Comparison of ENCODE assay signal across 13 cellular contexts in the genomic region with DNA sequence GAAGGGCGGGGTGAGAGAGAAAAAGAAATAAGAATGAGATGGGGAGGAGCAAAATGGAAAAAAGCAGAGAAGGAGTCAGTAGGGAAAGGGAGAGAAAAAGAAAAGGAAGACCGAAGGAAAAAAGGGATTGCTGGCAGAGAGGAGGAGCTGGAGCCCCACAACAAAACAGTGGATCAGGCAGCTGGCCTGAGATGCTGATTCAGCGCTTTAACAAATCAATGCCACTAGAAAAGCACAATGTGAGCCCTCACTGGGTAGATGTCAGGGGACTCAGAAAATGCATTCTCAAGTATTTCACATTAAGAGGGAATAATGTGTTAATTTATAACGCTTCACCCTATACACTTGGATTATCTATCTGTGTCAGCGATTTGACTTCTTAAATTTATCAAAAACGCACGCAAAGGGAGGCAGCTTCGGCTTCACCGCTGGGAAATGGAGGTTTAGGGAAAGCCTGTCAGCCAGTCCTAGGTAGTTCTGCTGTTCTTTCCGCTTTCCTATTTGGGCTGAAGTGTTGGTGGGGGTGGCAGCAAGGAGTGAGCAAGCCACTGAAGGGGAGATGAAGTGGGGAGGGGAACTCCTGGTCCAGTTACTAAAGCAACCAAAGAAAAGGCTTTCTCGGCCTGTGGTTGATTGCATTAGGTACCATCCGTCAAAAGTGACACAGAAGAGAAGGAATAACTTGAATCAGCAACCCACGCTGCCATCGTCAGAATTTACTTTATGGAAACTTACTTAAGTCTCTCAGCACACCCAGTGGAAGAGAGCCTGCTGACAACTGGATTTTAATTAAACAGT.
DNase-seq lines count a peak whose midpoint lies in the region; ATAC-seq, FAIRE-seq and TF ChIP-seq lines count a peak whose summit lies in the region.
"Had no signal": no experiment of that assay in that cellular context is flagged by ENCODE, and none has a peak within 500 bp of the region (broad histone marks: within the 10 kb centered on the region; RNA-seq: fewer than 3 reads in every experiment).

No MANE protein-coding gene starts in this region.

- H3K27ac ChIP-seq in SK-N-MC (peak overlapping the region; percentile 93), hepatocyte (peak overlapping the region; percentile 12), neuronal stem cell (replicated peaks; ENCODE audit: low read length) (peak overlapping the region; percentile 77)
- H3K27ac ChIP-seq: suprapubic skin had no signal

- peak overlapping the region; percentile 56 for H3K9ac ChIP-seq in SK-N-MC (ENCODE audit: insufficient read length)
- H3K9ac ChIP-seq in neuronal stem cell (ENCODE audit: low read depth, low read length, poor library complexity), result no peak overlapping the region

- no peak for DNase-seq in SK-N-MC (ENCODE audit: low read depth, low spot score)
- DNase-seq in hepatocyte (ENCODE audit: low spot score), result no peak
- DNase-seq in neuronal stem cell (ENCODE audit: low spot score), result no peak
- DNase-seq in left cardiac atrium, result no peak
- DNase-seq in activated CD8-positive, alpha-beta memory T cell treated with anti-CD3 and anti-CD28 coated beads, Interleukin-2, amount 50 U/mL, for 4 hours, result no peak
- DNase-seq: NCI-H187 treated with DMSO at 0.1 percent for 48 hours, occipital lobe, T1000 had no signal

- no peak overlapping the region for H4K8ac ChIP-seq in neuronal stem cell (ENCODE audit: low read depth, low read length)

- no peaks in the 10 kb centered on the region for H3K36me3 ChIP-seq in SK-N-MC (ENCODE audit: insufficient read depth, low read length)
- no peaks in the 10 kb centered on the region for H3K36me3 ChIP-seq in hepatocyte (replicated peaks; ENCODE audit: insufficient read depth, low read depth)
- no peaks in the 10 kb centered on the region for H3K36me3 ChIP-seq in neuronal stem cell (replicated peaks in 1 of 2; ENCODE audit: control insufficient read depth in 2 of 2, insufficient read depth in 2 of 2, low read length in 2 of 2)
- H3K36me3 ChIP-seq: suprapubic skin had no signal

- H3K4me1 ChIP-seq in hepatocyte (ENCODE audit: insufficient read depth) (peaks cover 22% of the 10 kb centered on the region), neuronal stem cell (ENCODE audit: control insufficient read depth in 2 of 2, insufficient read depth in 1 of 2, low read depth in 1 of 2, low read length in 2 of 2) (peaks cover 21 to 27% of the 10 kb centered on the region in 2 donors)

- H3K27me3 ChIP-seq in hepatocyte (no peaks in the 10 kb centered on the region), neuronal stem cell (ENCODE audit: control insufficient read depth in 3 of 3, insufficient read depth in 3 of 3, low read depth in 1 of 3, low read length in 3 of 3) (peaks cover 0 to 73% (median 0%) of the 10 kb centered on the region in 3 experiments)
- H3K27me3 ChIP-seq: suprapubic skin had no signal

- H3K4ac ChIP-seq in neuronal stem cell (ENCODE audit: low read length), result no peak overlapping the region

- peak; percentile 54 for FAIRE-seq in G401.6 (lab: Jason Lieb, UNC)
- FAIRE-seq: islet of Langerhans had no signal

- peaks cover 4% of the 10 kb centered on the region for H3K79me2 ChIP-seq in hepatocyte

- no peak overlapping the region for H3K14ac ChIP-seq in neuronal stem cell (ENCODE audit: low read length)

- no peak overlapping the region for H2BK120ac ChIP-seq in neuronal stem cell (ENCODE audit: low read depth, low read length)

- peak overlapping the region; percentile 44 for H3K18ac ChIP-seq in neuronal stem cell (ENCODE audit: low read length)

- ATAC-seq in left cardiac atrium, result no peak
- no peak for ATAC-seq in HG03469 (IDR thresholded peaks at IDR 0.05; ENCODE audit: unreplicated experiment)
- no peak for ATAC-seq in HG03280 (IDR thresholded peaks at IDR 0.05; ENCODE audit: unreplicated experiment)

- no peak overlapping the region for H2AFZ ChIP-seq in hepatocyte
- H2AFZ ChIP-seq in neuronal stem cell (ENCODE audit: low read length), result peak overlapping the region; percentile 20

- no peak overlapping the region for H3K23ac ChIP-seq in neuronal stem cell (ENCODE audit: low read depth, low read length, poor library complexity)

- no peaks in the 10 kb centered on the region for H3K9me2 ChIP-seq in hepatocyte (replicated peaks; ENCODE audit: insufficient read depth)

- H3K79me1 ChIP-seq in neuronal stem cell (ENCODE audit: low read depth, low read length), result no peaks in the 10 kb centered on the region

- intact Hi-C loops in left cardiac atrium (cut with DNase I), result no loop called here

- peak overlapping the region; percentile 73 for H3K4me3 ChIP-seq in SK-N-MC
- H3K4me3 ChIP-seq in hepatocyte, result no peak overlapping the region
- no peak overlapping the region for H3K4me3 ChIP-seq in neuronal stem cell (ENCODE audit: low read length in 2 of 2)
- H3K4me3 ChIP-seq: suprapubic skin had no signal

- no peak for TF ChIP-seq CTCF in hepatocyte (IDR thresholded peaks at IDR 0.05; ENCODE audit: poor library complexity)

- WGBS in hepatocyte (ENCODE audit: low lambda C conversion rate, missing lambda C conversion rate), result 54% methylated on average over 14 of the region's 14 CpGs
- WGBS in neuronal stem cell (ENCODE audit: extremely low coverage in 2 of 2, insufficient read length in 2 of 2, insufficient replicate concordance in 1 of 2), 2 donors, result no CpG with 5 or more reads among the region's 14 CpGs

- H2BK5ac ChIP-seq in neuronal stem cell (ENCODE audit: low read length), result no peak overlapping the region

- H3K4me2 ChIP-seq in hepatocyte, result peak overlapping the region; percentile 44
- no peak overlapping the region for H3K4me2 ChIP-seq in neuronal stem cell (ENCODE audit: insufficient read depth, low read length, poor library complexity, severe bottlenecking)

- no peak overlapping the region for H4K91ac ChIP-seq in neuronal stem cell (ENCODE audit: low read depth, low read length, poor library complexity)

- H2BK12ac ChIP-seq in neuronal stem cell (ENCODE audit: low read length), result no peak overlapping the region

- H4K20me1 ChIP-seq in hepatocyte (ENCODE audit: insufficient read depth, poor library complexity, severe bottlenecking), result no peaks in the 10 kb centered on the region

- H2AK5ac ChIP-seq in neuronal stem cell (ENCODE audit: low read depth, low read length), result no peak overlapping the region

- no peak overlapping the region for H2BK15ac ChIP-seq in neuronal stem cell (ENCODE audit: low read length)

- H3K9me3 ChIP-seq in SK-N-MC (ENCODE audit: low read depth, low read length) (no peaks in the 10 kb centered on the region), hepatocyte (ENCODE audit: low read depth) (no peaks in the 10 kb centered on the region), neuronal stem cell (replicated peaks in 1 of 2; ENCODE audit: control insufficient read depth in 2 of 2, insufficient read depth in 1 of 2, low read depth in 1 of 2, low read length in 2 of 2) (no peaks in the 10 kb centered on the region)
- H3K9me3 ChIP-seq: suprapubic skin had no signal

Comparison
In these comparisons a context has a peak if more than half of its experiments do, and no peak if none do; other contexts are left out.
1. H3K27ac ChIP-seq: peak in every context shown above with its lines; median percentile 93 in SK-N-MC; 77 in neuronal stem cell; 12 in hepatocyte.